In genomic region chrX:19791562-19791961, GRCh38 we compare ENCODE assay signal across 8 cellular contexts.
DNase-seq lines count a peak whose midpoint lies in the region; ATAC-seq and TF ChIP-seq lines count a peak whose summit lies in the region.

No MANE protein-coding gene starts in this region.

- peak overlapping the region; percentile 82 for H3K27ac Mint-ChIP-seq in activated T-helper 2 cell treated with anti-CD3 and anti-CD28 coated beads, Interferon-gamma antibody, Interleukin-2, Interleukin-4, amounts not matched to agents 10 μg/mL and 5 μg/mL and 100 μg/mL, durations not matched to agents 14 hours and 24 hours and 36 hours

- TF ChIP-seq POLR2A in sigmoid colon (IDR thresholded peaks at IDR 0.05) (no peak), thyroid gland (IDR thresholded peaks at IDR 0.05) (no peak)

- no peak overlapping the region for H3K4me3 ChIP-seq in sigmoid colon
- H3K4me3 ChIP-seq in thyroid gland (replicated peaks in 1 of 3) = no peak overlapping the region

- H3K4me1 Mint-ChIP-seq in activated T-helper 2 cell treated with anti-CD3 and anti-CD28 coated beads, Interferon-gamma antibody, Interleukin-2, Interleukin-4, amounts not matched to agents 10 μg/mL and 5 μg/mL and 100 μg/mL, durations not matched to agents 14 hours and 24 hours and 36 hours (ENCODE audit: low read depth) = peaks cover 44% of the 10 kb centered on the region

- WGBS in sigmoid colon, 2 donors = 68 to 77% methylated on average over 6 of the region's 6 CpGs
- 82 to 84% methylated on average over 6 of the region's 6 CpGs for WGBS in thyroid gland, 2 donors

- TF ChIP-seq EP300 in sigmoid colon (IDR thresholded peaks at IDR 0.05) = no peak

- H3K9me3 ChIP-seq in sigmoid colon (no peaks in the 10 kb centered on the region), thyroid gland (no peaks in the 10 kb centered on the region)

- no peaks in the 10 kb centered on the region for H3K27me3 Mint-ChIP-seq in activated T-helper 2 cell treated with anti-CD3 and anti-CD28 coated beads, Interferon-gamma antibody, Interleukin-2, Interleukin-4, amounts not matched to agents 10 μg/mL and 5 μg/mL and 100 μg/mL, durations not matched to agents 14 hours and 24 hours and 36 hours (ENCODE audit: low read depth)

- ATAC-seq in GM18909 (IDR thresholded peaks at IDR 0.05; ENCODE audit: poor library complexity, unreplicated experiment) (peak; percentile 64), HG03342 (IDR thresholded peaks at IDR 0.05; ENCODE audit: unreplicated experiment) (peak; percentile 62), HG03025 (IDR thresholded peaks at IDR 0.05; ENCODE audit: low FRiP score, unreplicated experiment) (no peak)

- intact Hi-C loops in activated T-helper 2 cell treated with anti-CD3 and anti-CD28 coated beads, Interferon-gamma antibody, Interleukin-2, Interleukin-4, amounts not matched to agents 10 μg/mL and 5 μg/mL and 100 μg/mL, durations not matched to agents 14 hours and 24 hours and 36 hours (cut with micrococcal nuclease) = loop anchor here (2.0 to 5.0 kb wide), 2 partner anchors 15 to 109 kb away; no protein-coding TSS in a partner anchor
- intact Hi-C loops in sigmoid colon (cut with DNase I) (no loop called here), thyroid gland (cut with DNase I) (no loop called here)

- DNase-seq in AG09319 (ENCODE audit: extremely low read depth, low read depth) (peak; percentile 29), sigmoid colon (no peak), NCI-H2081 treated with DMSO at 0.1 percent for 48 hours (lab: John Stamatoyannopoulos, UW) (no peak), thyroid gland (no peak)
- no peak for DNase-seq in activated T-helper 2 cell treated with anti-CD3 and anti-CD28 coated beads, Interferon-gamma antibody, Interleukin-2, Interleukin-4, amounts not matched to agents 10 μg/mL and 5 μg/mL and 100 μg/mL, durations not matched to agents 14 hours and 24 hours and 36 hours (ENCODE audit: low spot score)

- H3K9me3 Mint-ChIP-seq in activated T-helper 2 cell treated with anti-CD3 and anti-CD28 coated beads, Interferon-gamma antibody, Interleukin-2, Interleukin-4, amounts not matched to agents 10 μg/mL and 5 μg/mL and 100 μg/mL, durations not matched to agents 14 hours and 24 hours and 36 hours = peaks cover 4% of the 10 kb centered on the region

- H3K27ac ChIP-seq in sigmoid colon = no peak overlapping the region
- no peak overlapping the region for H3K27ac ChIP-seq in thyroid gland

- H3K36me3 Mint-ChIP-seq in activated T-helper 2 cell treated with anti-CD3 and anti-CD28 coated beads, Interferon-gamma antibody, Interleukin-2, Interleukin-4, amounts not matched to agents 10 μg/mL and 5 μg/mL and 100 μg/mL, durations not matched to agents 14 hours and 24 hours and 36 hours (ENCODE audit: low read depth) = peaks cover 56% of the 10 kb centered on the region

- H3K27me3 ChIP-seq in sigmoid colon (no peaks in the 10 kb centered on the region), thyroid gland (no peaks in the 10 kb centered on the region)

- H3K36me3 ChIP-seq in sigmoid colon (no peaks in the 10 kb centered on the region), thyroid gland (no peaks in the 10 kb centered on the region)

- peak overlapping the region; percentile 33 for H3K4me3 Mint-ChIP-seq in activated T-helper 2 cell treated with anti-CD3 and anti-CD28 coated beads, Interferon-gamma antibody, Interleukin-2, Interleukin-4, amounts not matched to agents 10 μg/mL and 5 μg/mL and 100 μg/mL, durations not matched to agents 14 hours and 24 hours and 36 hours (ENCODE audit: low read depth)

- TF ChIP-seq CTCF in AG09319 (IDR thresholded peaks at IDR 0.05; ENCODE audit: low read depth, low read length) (no peak), sigmoid colon (IDR thresholded peaks at IDR 0.05) (no peak), thyroid gland (IDR thresholded peaks at IDR 0.05) (no peak)

- H3K4me1 ChIP-seq in sigmoid colon = no peaks in the 10 kb centered on the region
- H3K4me1 ChIP-seq in thyroid gland = no peaks in the 10 kb centered on the region
